In genomic region chr12:125172231-125172850, GRCh38 we compare ENCODE assay signal across 21 cellular contexts. TPM values are rescaled to one million over a fixed set of nuclear protein-coding genes. Genes with fewer than 3 reads are reported as not detected.
"Had no signal": no experiment of that assay in that cellular context is flagged by ENCODE, and none has a peak within 500 bp of the region (broad histone marks: within the 10 kb centered on the region; RNA-seq: fewer than 3 reads in every experiment).

No MANE protein-coding gene starts in this region.

- H3K4me1 ChIP-seq: SJCRH30 had no signal

- H3K36me3 ChIP-seq: brain microvascular endothelial cell, SJCRH30 had no signal

- H3K9ac ChIP-seq: KMS-11 had no signal

- DNase-seq: activated CD4-positive, alpha-beta T cell treated with anti-CD3 and anti-CD28 coated beads for 4 hours; activated CD8-positive, alpha-beta memory T cell treated with anti-CD3 and anti-CD28 coated beads, Interleukin-2, amount 50 U/mL, for 4 hours; activated CD8-positive, alpha-beta T cell treated with anti-CD3 and anti-CD28 coated beads for 36 hours; activated effector memory CD4-positive, alpha-beta T cell treated with Interleukin-2 at 50 U/mL for 16 hours; activated naive CD4-positive, alpha-beta T cell; amniotic stem cell; brain microvascular endothelial cell; NCI-H1092; NCI-H1417; NCI-H2029 treated with DMSO at 0.1 percent for 48 hours; NCI-H345; NCI-H510A; NCI-H526 treated with DMSO at 0.1 percent for 48 hours; NCI-H82; SJCRH30; SW 1271 had no signal

- ATAC-seq: activated CD4-positive, CD25-positive, alpha-beta regulatory T cell treated with anti-CD3 and anti-CD28 coated beads, Interleukin-2, amount 50 U/mL, for 24 hours; activated CD8-positive, alpha-beta T cell treated with anti-CD3 and anti-CD28 coated beads for 36 hours; HepG2; SK-N-SH treated with all-trans-retinoic acid at 6 μM for 48 hours had no signal

- H3K4me2 ChIP-seq: KMS-11 had no signal

- H3K27ac ChIP-seq: brain microvascular endothelial cell, KMS-11, SJCRH30 had no signal

- H3K4me3 ChIP-seq: SJCRH30 had no signal

- H3K27me3 ChIP-seq: brain microvascular endothelial cell, SJCRH30 had no signal

- H3K9me3 ChIP-seq: SJCRH30 had no signal

RNA-seq across cellular contexts. Expression of gene TMEM132B, which starts 13.8 kb away (rescaled TPM):
- total RNA-seq: activated CD8-positive, alpha-beta T cell treated with anti-CD3 and anti-CD28 coated beads for 36 hours; T-helper 1 cell treated with Interleukin-12 subunit alpha and Interleukin-12 subunit beta and Interleukin-4 antibody, amounts not matched to agents 30 ng/mL and 1 ng/mL, for 36 hours had no signal
- polyA plus RNA-seq: HepG2 had no signal
